ENCODE assay signal across 15 cellular contexts in the genomic region with DNA sequence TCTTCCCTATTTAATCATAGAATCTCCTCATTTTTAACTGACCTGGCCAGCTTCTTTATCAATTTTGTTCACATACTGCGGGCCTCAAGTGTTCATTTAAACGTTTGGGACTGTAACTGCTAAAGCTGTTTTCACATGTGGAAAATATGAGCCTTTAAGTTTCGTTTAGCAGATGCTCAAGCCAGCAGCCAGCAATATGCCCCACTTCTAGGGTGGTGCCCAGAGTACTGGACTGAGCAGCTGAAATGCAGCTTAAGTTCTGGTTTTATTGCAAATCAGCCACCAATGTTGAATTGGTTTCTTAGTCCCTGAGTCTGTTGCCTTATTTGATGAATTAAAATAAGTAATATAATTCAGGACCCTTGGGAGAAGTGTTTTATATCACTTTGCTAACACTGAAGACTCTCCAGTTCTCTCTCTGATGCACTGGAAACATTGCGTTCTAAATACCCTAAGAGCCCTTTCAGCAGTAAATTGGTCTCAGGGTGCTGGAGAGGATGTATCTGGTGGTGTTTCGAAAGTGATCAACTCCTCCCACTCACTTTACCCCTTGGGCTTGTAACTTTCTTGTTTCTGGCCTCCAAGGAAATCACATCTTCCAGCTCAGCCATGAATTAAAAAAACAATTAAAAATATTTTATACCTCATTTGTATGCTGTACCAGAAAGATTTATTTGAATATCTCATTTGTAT.
A peak's percentile ranks its signal among the peaks of the same experiment; 100 is the strongest.
DNase-seq lines count a peak whose midpoint lies in the region; ATAC-seq, FAIRE-seq and TF ChIP-seq lines count a peak whose summit lies in the region.
"Had no signal": no experiment of that assay in that cellular context is flagged by ENCODE, and none has a peak within 500 bp of the region (broad histone marks: within the 10 kb centered on the region; RNA-seq: fewer than 3 reads in every experiment).

No MANE protein-coding gene starts in this region.

- FAIRE-seq in GM12891 (lab: Jason Lieb, UNC) = peak; percentile 76

- ATAC-seq in GM19043 (IDR thresholded peaks at IDR 0.05; ENCODE audit: low read depth, unreplicated experiment) (peak; percentile 74), HG02588 (IDR thresholded peaks at IDR 0.05; ENCODE audit: unreplicated experiment) (peak; percentile 63), HG03442 (IDR thresholded peaks at IDR 0.05; ENCODE audit: unreplicated experiment) (peak; percentile 76), HG03354 (IDR thresholded peaks at IDR 0.05; ENCODE audit: poor library complexity, severe bottlenecking, unreplicated experiment) (no peak), GM19452 (IDR thresholded peaks at IDR 0.05; ENCODE audit: unreplicated experiment) (no peak)
- ATAC-seq: left lobe of liver had no signal

- TF ChIP-seq CTCF in osteocyte (IDR thresholded peaks at IDR 0.05) = no peak

- no peaks in the 10 kb centered on the region for H3K9me3 Mint-ChIP-seq in osteocyte (ENCODE audit: unreplicated experiment)

- DNase-seq in GM12891 (ENCODE audit: insufficient read length, low spot score) (peak; percentile 12), NCI-H2029 treated with DMSO at 0.1 percent for 48 hours (lab: John Stamatoyannopoulos, UW) (no peak), osteocyte (ENCODE audit: extremely low spot score, unreplicated experiment) (no peak)
- DNase-seq: activated CD4-positive, alpha-beta T cell treated with anti-CD3 and anti-CD28 coated beads, Interleukin-2, amount 10 ng/mL, durations not matched to agents 24 days and 14 days; Karpas-422; PC-9 had no signal

- H3K27ac Mint-ChIP-seq in osteocyte (ENCODE audit: unreplicated experiment) = no peak overlapping the region
- H3K27ac Mint-ChIP-seq: activated CD4-positive, alpha-beta T cell treated with anti-CD3 and anti-CD28 coated beads, Interleukin-2, amount 10 ng/mL, durations not matched to agents 24 days and 14 days; activated T-helper 2 cell treated with anti-CD3 and anti-CD28 coated beads, Interferon-gamma antibody, Interleukin-2, Interleukin-4, amounts not matched to agents 10 μg/mL and 5 μg/mL and 100 μg/mL, durations not matched to agents 14 hours and 24 hours and 36 hours; brain; T-helper 1 cell treated with Interleukin-12 subunit alpha and Interleukin-12 subunit beta and Interleukin-4 antibody, amounts not matched to agents 30 μg/mL and 1 μg/mL, for 36 hours had no signal

- no peaks in the 10 kb centered on the region for H3K27me3 Mint-ChIP-seq in osteocyte (ENCODE audit: unreplicated experiment)
- H3K27me3 Mint-ChIP-seq: brain had no signal

- no peak; the same call in 1 of the 2 replicates for TF ChIP-seq POLR2A in GM12891 (IDR thresholded peaks at IDR 0.05; ENCODE audit: low read depth, low read length)

- no peaks in the 10 kb centered on the region for H3K36me3 Mint-ChIP-seq in osteocyte (ENCODE audit: unreplicated experiment)

- peaks cover 6% of the 10 kb centered on the region for H3K4me1 Mint-ChIP-seq in osteocyte (ENCODE audit: unreplicated experiment)
- H3K4me1 Mint-ChIP-seq: activated CD4-positive, alpha-beta T cell treated with anti-CD3 and anti-CD28 coated beads, Interleukin-2, amount 10 ng/mL, durations not matched to agents 24 days and 14 days had no signal

- H3K4me3 Mint-ChIP-seq in osteocyte (ENCODE audit: unreplicated experiment) = no peak overlapping the region
- H3K4me3 Mint-ChIP-seq: activated CD4-positive, alpha-beta T cell treated with anti-CD3 and anti-CD28 coated beads, Interleukin-2, amount 10 ng/mL, durations not matched to agents 24 days and 14 days; brain; T-helper 1 cell treated with Interleukin-12 subunit alpha and Interleukin-12 subunit beta and Interleukin-4 antibody, amounts not matched to agents 30 μg/mL and 1 μg/mL, for 36 hours had no signal

TF ChIP-seq in GM12891, 5 proteins besides CTCF, POLR2A, EP300 and RAD21:
- TF ChIP-seq SPI1 (IDR thresholded peaks at IDR 0.05; ENCODE audit: low read depth, low read length) (no peak), TAF1 (IDR thresholded peaks at IDR 0.05; ENCODE audit: low read depth, low read length) (no peak), POU2F2 (IDR thresholded peaks at IDR 0.05; ENCODE audit: low read depth, low read length) (no peak)

Comparison
In these comparisons a context has a peak if more than half of its experiments do, and no peak if none do; other contexts are left out.
1. ATAC-seq: peak in GM19043 (single experiment), HG02588 (single experiment) and HG03442 (single experiment); none in HG03354 (single experiment) and GM19452 (single experiment).